Comparison of ENCODE assay signal across 17 cellular contexts in the genomic region with DNA sequence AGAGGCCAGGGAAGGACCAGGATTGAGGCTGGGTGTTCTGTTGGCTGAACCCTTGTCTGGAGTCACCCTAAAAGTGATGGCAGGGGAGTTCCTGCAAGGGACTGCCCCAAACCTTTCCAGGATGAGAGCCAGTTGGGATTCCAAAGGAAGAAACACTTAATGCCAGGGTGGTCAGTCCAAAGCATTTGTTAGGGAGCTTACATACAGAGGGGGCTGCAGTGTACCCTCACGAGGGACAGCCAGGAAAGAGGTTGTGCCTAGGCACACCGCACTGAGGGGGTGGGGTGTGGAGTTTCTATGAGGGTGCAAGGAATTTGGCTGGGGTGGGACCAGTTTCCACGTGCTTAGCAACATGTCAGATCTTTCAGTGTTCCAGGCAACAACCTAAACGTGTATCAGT. TPM values are rescaled to one million over a fixed set of nuclear protein-coding genes. Genes with fewer than 3 reads are reported as not detected.
"Had no signal": no experiment of that assay in that cellular context is flagged by ENCODE, and none has a peak within 500 bp of the region (broad histone marks: within the 10 kb centered on the region; RNA-seq: fewer than 3 reads in every experiment).

No MANE protein-coding gene starts in this region.

RNA-seq across cellular contexts. Expression of a gene that starts 9.3 kb away (rescaled TPM):
- total RNA-seq: activated CD4-positive, alpha-beta memory T cell treated with anti-CD3 and anti-CD28 coated beads, Interleukin-2, amount 10 ng/mL, durations not matched to agents 7 days and 5 days; activated CD4-positive, alpha-beta T cell treated with anti-CD3 and anti-CD28 coated beads for 36 hours; activated CD4-positive, alpha-beta T cell treated with anti-CD3 and anti-CD28 coated beads, Interleukin-2, amount 10 ng/mL, durations not matched to agents 7 days and 5 days; activated CD8-positive, alpha-beta T cell treated with anti-CD3 and anti-CD28 coated beads, Interleukin-2, amount 10 ng/mL, durations not matched to agents 7 days and 5 days; activated naive CD8-positive, alpha-beta T cell treated with anti-CD3 and anti-CD28 coated beads, Interleukin-2, amount 10 ng/mL, durations not matched to agents 7 days and 5 days; activated T-helper 1 cell treated with anti-CD3 and anti-CD28 coated beads, Interleukin-12 subunit alpha, Interleukin-12 subunit beta, Interleukin-2, Interleukin-4 antibody, amounts not matched to agents 30 ng/mL and 10 ng/mL and 1 ng/mL, durations not matched to agents 14 hours and 24 hours and 36 hours; activated T-helper 17 cell treated with anti-CD3 and anti-CD28 coated beads, Interleukin-2, amount 50 U/mL, for 72 hours; ascending aorta; bronchial epithelial cell; cardiac muscle cell; chondrocyte; T-cell; T-helper 1 cell treated with Interleukin-12 subunit alpha and Interleukin-12 subunit beta and Interleukin-4 antibody, amounts not matched to agents 30 ng/mL and 1 ng/mL, for 36 hours; T-helper 17 cell; T-helper 2 cell treated with Interferon-gamma antibody and Interleukin-4, amounts not matched to agents 100 ng/mL and 5 ng/mL, for 36 hours; WTC11 had no signal
- polyA plus RNA-seq: cardiac muscle cell had no signal

RNA-seq across cellular contexts. Expression of a gene that starts 59.9 kb away (rescaled TPM):
- total RNA-seq: activated CD4-positive, alpha-beta memory T cell treated with anti-CD3 and anti-CD28 coated beads, Interleukin-2, amount 10 ng/mL, durations not matched to agents 7 days and 5 days; activated CD4-positive, alpha-beta T cell treated with anti-CD3 and anti-CD28 coated beads for 36 hours; activated CD4-positive, alpha-beta T cell treated with anti-CD3 and anti-CD28 coated beads, Interleukin-2, amount 10 ng/mL, durations not matched to agents 7 days and 5 days; activated CD8-positive, alpha-beta T cell treated with anti-CD3 and anti-CD28 coated beads, Interleukin-2, amount 10 ng/mL, durations not matched to agents 7 days and 5 days; activated naive CD8-positive, alpha-beta T cell treated with anti-CD3 and anti-CD28 coated beads, Interleukin-2, amount 10 ng/mL, durations not matched to agents 7 days and 5 days; activated T-helper 1 cell treated with anti-CD3 and anti-CD28 coated beads, Interleukin-12 subunit alpha, Interleukin-12 subunit beta, Interleukin-2, Interleukin-4 antibody, amounts not matched to agents 30 ng/mL and 10 ng/mL and 1 ng/mL, durations not matched to agents 14 hours and 24 hours and 36 hours; activated T-helper 17 cell treated with anti-CD3 and anti-CD28 coated beads, Interleukin-2, amount 50 U/mL, for 72 hours; ascending aorta; bronchial epithelial cell; T-cell; T-helper 1 cell treated with Interleukin-12 subunit alpha and Interleukin-12 subunit beta and Interleukin-4 antibody, amounts not matched to agents 30 ng/mL and 1 ng/mL, for 36 hours; T-helper 17 cell; T-helper 2 cell treated with Interferon-gamma antibody and Interleukin-4, amounts not matched to agents 100 ng/mL and 5 ng/mL, for 36 hours had no signal
- polyA plus RNA-seq: adipose tissue had no signal
